Comparison of ENCODE assay signal across 8 cellular contexts in the genomic region with DNA sequence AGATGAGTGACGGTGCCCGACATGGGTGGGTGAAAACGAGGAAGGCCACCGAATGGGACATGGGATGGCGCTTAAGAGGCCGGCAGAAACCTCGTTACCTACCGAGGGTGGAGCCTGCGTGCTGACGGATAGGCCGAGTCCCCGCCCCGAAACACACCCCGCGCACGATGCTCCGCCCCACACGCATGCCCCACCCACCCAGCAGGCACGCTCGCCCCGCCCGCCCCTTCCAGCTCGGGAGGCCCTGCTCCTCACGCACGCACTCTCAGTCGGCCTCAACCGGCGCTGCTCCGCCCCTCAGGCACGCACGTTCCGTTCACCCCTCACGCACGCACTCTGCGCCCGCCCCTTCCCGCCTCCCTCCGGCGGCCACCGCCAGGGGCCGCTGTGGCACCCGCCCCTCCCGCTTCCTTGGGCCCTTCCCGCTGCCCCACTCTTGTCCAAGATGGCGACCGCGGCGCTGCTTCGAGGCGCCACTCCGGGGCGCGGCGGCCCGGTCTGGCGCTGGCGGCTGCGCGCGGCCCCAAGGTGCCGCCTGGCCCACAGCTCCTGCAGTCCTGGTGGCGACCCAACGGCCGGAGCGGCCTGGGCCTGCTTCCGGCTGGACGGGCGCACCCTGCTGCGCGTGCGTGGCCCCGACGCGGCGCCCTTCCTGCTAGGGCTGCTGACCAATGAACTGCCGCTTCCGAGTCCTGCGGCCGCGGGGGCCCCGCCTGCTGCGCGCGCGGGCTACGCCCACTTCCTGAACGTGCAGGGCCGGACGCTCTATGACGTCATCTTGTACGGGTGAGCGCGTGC. TPM values are rescaled to one million over a fixed set of nuclear protein-coding genes. Genes with fewer than 3 reads are reported as not detected.
A peak's percentile ranks its signal among the peaks of the same experiment; 100 is the strongest.
DNase-seq lines count a peak whose midpoint lies in the region; ATAC-seq and TF ChIP-seq lines count a peak whose summit lies in the region.

A gene (plus strand): TSS at position 433 of the 798 bp plus-strand sequence. CDS start 13 bp downstream, at position 446.

- intact Hi-C loops in heart right ventricle (cut with DNase I), result loop anchor here in 7 of 10 donors (1.0 to 5.0 kb wide), 5 partner anchors 24 to 42 kb away; a partner anchor contains a TSS
- intact Hi-C loops in posterior vena cava (cut with DNase I), result no loop called here

- peaks cover 0 to 13% (median 0%) of the 10 kb centered on the region in 9 donors for H3K36me3 ChIP-seq in heart right ventricle

- H3K27ac ChIP-seq in adipose tissue (ENCODE audit: low read depth, low read length) (peak within 1 kb of the TSS; percentile 73), heart right ventricle (peak within 1 kb of the TSS; percentile 94 to 100 (median 100))

- H3K27me3 ChIP-seq in heart right ventricle, result peaks cover 0 to 18% (median 0%) of the 10 kb centered on the region in 7 donors

- H3K9me3 ChIP-seq in heart right ventricle, result no peaks in the 10 kb centered on the region

- TF ChIP-seq CTCF in GM12875 (IDR thresholded peaks at IDR 0.05; ENCODE audit: borderline replicate concordance, insufficient read depth, low read depth, low read length) (peak; percentile 98), heart right ventricle (IDR thresholded peaks at IDR 0.05) (peak; percentile 81 to 99 (median 91))

- DNase-seq in NCI-H1417 treated with DMSO at 0.1 percent for 48 hours (lab: John Stamatoyannopoulos, UW) (peak; percentile 89), SW480 (ENCODE audit: low spot score) (peak; percentile 98), heart right ventricle (peak; percentile 99 to 100), posterior vena cava (ENCODE audit: low spot score) (peak; percentile 100), ureter (ENCODE audit: low spot score) (peak; percentile 100)

- peaks cover 16 to 59% (median 48%) of the 10 kb centered on the region in 9 donors for H3K4me1 ChIP-seq in heart right ventricle

- ATAC-seq in HG02798 (IDR thresholded peaks at IDR 0.05; ENCODE audit: poor library complexity, unreplicated experiment) (peak; percentile 84), heart right ventricle (peak; percentile 86 to 93 (median 90))

- 0% methylated on average over 75 to 93 of the region's 93 CpGs for WGBS in adipose tissue, 3 donors
- 0% methylated on average over 66 to 93 of the region's 93 CpGs for WGBS in heart right ventricle, 2 donors

- peak within 1 kb of the TSS; percentile 71 for H3K4me3 ChIP-seq in GM12875 (ENCODE audit: low read depth, low read length)
- H3K4me3 ChIP-seq in heart right ventricle, result peak within 1 kb of the TSS; percentile 33 to 83 (median 78)

RNA-seq across cellular contexts. Expression of the gene that starts here (rescaled TPM):
- polyA plus RNA-seq in adipose tissue (1 to 10 TPM; 5.2 to 7.4 (median 7.0) TPM), heart right ventricle (1 to 10 TPM; 2.8 to 6.7 TPM)
- total RNA-seq in heart right ventricle (10 to 100 TPM in 9 of 10 donors, 1 to 10 TPM in 1; 9.3 to 20.3 (median 17.2) TPM), posterior vena cava (1 to 10 TPM; 7.4 to 7.8 TPM), ureter (11.5 TPM)

Comparison
In these comparisons a context has a peak if more than half of its experiments do, and no peak if none do; other contexts are left out.
1. Peak in every context shown above with its lines: DNase-seq, ATAC-seq, H3K4me3 ChIP-seq and H3K27ac ChIP-seq.
2. intact Hi-C loops: an anchor here in heart right ventricle (1.0 to 5.0 kb wide); none called in posterior vena cava.